34 cellular contexts compared by ENCODE assay signal in the genomic region with DNA sequence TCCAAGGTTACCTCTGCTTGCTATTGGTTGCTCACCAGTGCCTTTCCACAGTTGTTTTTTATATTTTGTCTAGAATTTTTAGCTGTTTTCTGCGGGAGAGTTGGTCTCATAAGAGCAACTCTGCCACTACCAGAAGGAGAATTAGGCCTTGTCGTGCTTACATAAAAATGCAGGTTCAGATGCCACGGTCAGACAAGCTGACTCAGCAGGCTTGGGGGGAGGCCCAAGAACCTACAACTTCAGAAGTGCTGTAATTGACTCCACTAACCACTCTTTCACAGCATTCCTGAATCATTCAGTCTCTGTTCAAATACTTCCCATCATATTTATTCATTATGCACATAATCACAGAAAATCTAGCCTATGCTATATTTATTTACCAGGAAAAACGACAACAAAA.
"Had no signal": no experiment of that assay in that cellular context is flagged by ENCODE, and none has a peak within 500 bp of the region (broad histone marks: within the 10 kb centered on the region; RNA-seq: fewer than 3 reads in every experiment).

No MANE protein-coding gene starts in this region.

- DNase-seq: activated B cell treated with CpG ODN at 0.5 μM for 24 hours; activated CD4-positive, alpha-beta T cell treated with anti-CD3 and anti-CD28 coated beads for 48 hours; activated CD4-positive, alpha-beta T cell treated with anti-CD3 and anti-CD28 coated beads, Interleukin-2, amount 50 U/mL, for 1 hour; activated CD4-positive, alpha-beta T cell treated with anti-CD3 and anti-CD28 coated beads, Interleukin-2, amount 50 U/mL, for 48 hours; activated CD8-positive, alpha-beta memory T cell treated with anti-CD3 and anti-CD28 coated beads for 24 hours; activated CD8-positive, alpha-beta T cell treated with anti-CD3 and anti-CD28 coated beads for 36 hours; activated effector memory CD4-positive, alpha-beta T cell treated with Interleukin-2 at 50 U/mL for 16 hours; activated gamma-delta T cell treated with Interleukin-2 at 50 U/mL for 16 hours; activated naive CD4-positive, alpha-beta T cell treated with anti-CD3 and anti-CD28 coated beads, Interleukin-2, amount 50 U/mL, for 16 hours; activated naive CD4-positive, alpha-beta T cell treated with Interleukin-2 at 50 U/mL for 16 hours; activated T-cell treated with anti-CD3 and anti-CD28 coated beads, Interleukin-2, amount 50 U/mL, for 4 hours; amniotic stem cell; aorta; brain microvascular endothelial cell; dorsolateral prefrontal cortex; effector memory CD4-positive, alpha-beta T cell; endodermal cell; foreskin fibroblast; glutamatergic neuron; heart left ventricle; T-helper 1 cell; T-helper 17 cell; T1000; WERI-Rb-1 had no signal

- H3K4me1 Mint-ChIP-seq: activated B cell treated with CpG ODN at 0.5 μM for 24 hours; activated T-helper 17 cell treated with anti-CD3 and anti-CD28 coated beads, Interleukin-2, amount 50 U/mL, for 72 hours; central memory CD8-positive, alpha-beta T cell; endodermal cell had no signal

- H3K4me3 Mint-ChIP-seq: activated B cell treated with CpG ODN at 0.5 μM for 24 hours; activated CD8-positive, alpha-beta T cell treated with anti-CD3 and anti-CD28 coated beads for 36 hours; activated naive CD8-positive, alpha-beta T cell; activated T-cell treated with anti-CD3 and anti-CD28 coated beads, Interleukin-2, amount 50 U/mL, for 4 hours; activated T-helper 17 cell treated with anti-CD3 and anti-CD28 coated beads, Interleukin-2, amount 50 U/mL, for 72 hours; central memory CD8-positive, alpha-beta T cell; dendritic cell treated with granulocyte-macrophage colony-stimulating factor and Interleukin-4, amounts not matched to agents 40 ng/mL and 50 ng/mL, for 4 days; endodermal cell; T-helper 17 cell; T-helper 2 cell treated with Interferon-gamma antibody and Interleukin-4, amounts not matched to agents 5 μg/mL and 100 μg/mL, for 36 hours had no signal

- FAIRE-seq: bronchial epithelial cell, frontal cortex had no signal

- H3K27me3 Mint-ChIP-seq: activated B cell treated with CpG ODN at 0.5 μM for 24 hours; activated CD8-positive, alpha-beta T cell treated with anti-CD3 and anti-CD28 coated beads for 36 hours; activated naive CD8-positive, alpha-beta T cell; activated T-helper 17 cell treated with anti-CD3 and anti-CD28 coated beads, Interleukin-2, amount 50 U/mL, for 72 hours; central memory CD8-positive, alpha-beta T cell; dendritic cell treated with granulocyte-macrophage colony-stimulating factor and Interleukin-4, amounts not matched to agents 40 ng/mL and 50 ng/mL, for 4 days; T-helper 17 cell had no signal

- H3K9me3 Mint-ChIP-seq: activated B cell treated with CpG ODN at 0.5 μM for 24 hours; activated CD8-positive, alpha-beta T cell treated with anti-CD3 and anti-CD28 coated beads for 36 hours; activated T-cell treated with anti-CD3 and anti-CD28 coated beads, Interleukin-2, amount 50 U/mL, for 4 hours; activated T-helper 17 cell treated with anti-CD3 and anti-CD28 coated beads, Interleukin-2, amount 50 U/mL, for 72 hours; central memory CD8-positive, alpha-beta T cell; dendritic cell treated with granulocyte-macrophage colony-stimulating factor and Interleukin-4, amounts not matched to agents 40 ng/mL and 50 ng/mL, for 4 days; endodermal cell; T-helper 2 cell treated with Interferon-gamma antibody and Interleukin-4, amounts not matched to agents 5 μg/mL and 100 μg/mL, for 36 hours had no signal

- H3K4me3 ChIP-seq: coronary artery, dorsolateral prefrontal cortex, heart left ventricle had no signal

- H3K27ac Mint-ChIP-seq: activated B cell treated with CpG ODN at 0.5 μM for 24 hours; activated CD8-positive, alpha-beta T cell treated with anti-CD3 and anti-CD28 coated beads for 36 hours; activated naive CD8-positive, alpha-beta T cell; activated T-helper 17 cell treated with anti-CD3 and anti-CD28 coated beads, Interleukin-2, amount 50 U/mL, for 72 hours; dendritic cell treated with granulocyte-macrophage colony-stimulating factor and Interleukin-4, amounts not matched to agents 40 ng/mL and 50 ng/mL, for 4 days; endodermal cell; T-helper 2 cell treated with Interferon-gamma antibody and Interleukin-4, amounts not matched to agents 5 μg/mL and 100 μg/mL, for 36 hours had no signal

- H3K9me3 ChIP-seq: heart left ventricle had no signal

- ATAC-seq: activated CD4-positive, CD25-positive, alpha-beta regulatory T cell treated with anti-CD3 and anti-CD28 coated beads, Interleukin-2, amount 50 U/mL, for 24 hours; activated CD8-positive, alpha-beta T cell treated with anti-CD3 and anti-CD28 coated beads for 36 hours; activated T-cell treated with anti-CD3 and anti-CD28 coated beads, Interleukin-2, amount 50 U/mL, for 4 hours; activated T-helper 17 cell treated with anti-CD3 and anti-CD28 coated beads, Interleukin-2, amount 50 U/mL, for 72 hours; esophagus mucosa; heart left ventricle; T-helper 17 cell had no signal

- H3K27me3 ChIP-seq: brain microvascular endothelial cell, dorsolateral prefrontal cortex, heart left ventricle had no signal

- H3K27ac ChIP-seq: brain microvascular endothelial cell, coronary artery, dorsolateral prefrontal cortex, heart left ventricle, WERI-Rb-1 had no signal
